ENCODE assay signal across 8 cellular contexts in the genomic region with DNA sequence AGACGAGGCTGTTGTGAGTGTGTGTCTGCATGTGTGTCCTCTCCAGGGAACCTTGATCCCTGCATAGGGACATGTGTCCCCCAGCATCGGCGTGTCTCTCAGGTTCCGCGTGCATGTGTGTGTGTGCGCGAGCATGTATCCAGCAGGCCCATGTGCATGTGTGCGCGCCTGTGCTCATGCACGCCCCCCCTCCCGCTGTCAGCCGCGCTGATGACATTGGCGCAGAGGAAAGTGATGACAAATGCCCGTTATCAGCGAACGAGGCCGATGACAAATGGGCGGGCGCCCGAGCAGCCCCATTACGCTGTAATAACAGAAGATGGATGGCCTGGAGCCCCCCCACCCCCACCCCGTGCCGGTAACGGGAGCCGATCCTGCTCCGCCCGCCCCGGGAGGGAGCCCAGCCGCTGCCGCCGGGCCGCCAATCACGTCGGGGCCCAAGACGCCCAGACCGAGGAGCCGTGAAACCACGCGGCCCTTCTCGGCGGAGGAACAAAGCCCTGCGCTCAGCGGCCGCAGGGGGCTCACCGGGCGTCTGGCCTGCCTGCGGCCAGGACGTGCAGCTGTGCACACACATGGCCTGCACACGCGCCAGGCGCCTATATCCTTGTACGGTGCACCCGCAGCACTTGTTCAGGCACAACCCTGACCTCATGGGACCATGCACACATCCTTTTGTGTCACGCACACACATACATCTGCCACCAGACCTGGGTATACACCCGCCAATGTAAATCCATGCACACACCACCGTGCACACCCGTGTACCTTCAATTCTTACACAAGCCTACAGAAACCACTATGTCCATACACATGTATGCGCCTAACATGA. TPM values are rescaled to one million over a fixed set of nuclear protein-coding genes. Genes with fewer than 3 reads are reported as not detected.
DNase-seq lines count a peak whose midpoint lies in the region; ATAC-seq and TF ChIP-seq lines count a peak whose summit lies in the region.

No MANE protein-coding gene starts in this region.

- H4K8ac ChIP-seq in neuronal stem cell (ENCODE audit: low read depth, low read length) = peak overlapping the region; percentile 52

- H3K79me1 ChIP-seq in neuronal stem cell (ENCODE audit: low read depth, low read length) = no peaks in the 10 kb centered on the region

- H3K14ac ChIP-seq in neuronal stem cell (ENCODE audit: low read length) = peak overlapping the region; percentile 25

- peak overlapping the region; percentile 22 for H3K4me3 ChIP-seq in choroid plexus epithelial cell (ENCODE audit: low read depth, low read length)
- H3K4me3 ChIP-seq in neuronal stem cell (ENCODE audit: low read length in 2 of 2) = no peak overlapping the region

- no peak overlapping the region for H3K27ac ChIP-seq in neuronal stem cell (replicated peaks; ENCODE audit: low read length)

- H3K36me3 ChIP-seq in neuronal stem cell (replicated peaks in 1 of 2; ENCODE audit: control insufficient read depth in 2 of 2, insufficient read depth in 2 of 2, low read length in 2 of 2) = no peaks in the 10 kb centered on the region

- peak overlapping the region; percentile 71 for H3K9ac ChIP-seq in neuronal stem cell (ENCODE audit: low read depth, low read length, poor library complexity)

- H2BK12ac ChIP-seq in neuronal stem cell (ENCODE audit: low read length) = peak overlapping the region; percentile 44

- no peak overlapping the region for H2BK5ac ChIP-seq in neuronal stem cell (ENCODE audit: low read length)

- peak overlapping the region; percentile 56 for H4K91ac ChIP-seq in neuronal stem cell (ENCODE audit: low read depth, low read length, poor library complexity)

- H3K23ac ChIP-seq in neuronal stem cell (ENCODE audit: low read depth, low read length, poor library complexity) = peak overlapping the region; percentile 76

- peaks cover 0 to 88% (median 47%) of the 10 kb centered on the region in 3 experiments for H3K27me3 ChIP-seq in neuronal stem cell (ENCODE audit: control insufficient read depth in 3 of 3, insufficient read depth in 3 of 3, low read depth in 1 of 3, low read length in 3 of 3)

- H3K9me3 ChIP-seq in neuronal stem cell (replicated peaks in 1 of 2; ENCODE audit: control insufficient read depth in 2 of 2, insufficient read depth in 1 of 2, low read depth in 1 of 2, low read length in 2 of 2) = no peaks in the 10 kb centered on the region

- no peak overlapping the region for H3K4me2 ChIP-seq in neuronal stem cell (ENCODE audit: insufficient read depth, low read length, poor library complexity, severe bottlenecking)

- no peak overlapping the region for H2BK120ac ChIP-seq in neuronal stem cell (ENCODE audit: low read depth, low read length)

- no CpG with 5 or more reads among the region's 59 CpGs for WGBS in neuronal stem cell (ENCODE audit: extremely low coverage in 2 of 2, insufficient read length in 2 of 2, insufficient replicate concordance in 1 of 2), 2 donors

- DNase-seq in EH (ENCODE audit: low read depth) (peak; percentile 25), NAMALWA (ENCODE audit: low spot score) (peak; percentile 28), choroid plexus epithelial cell (ENCODE audit: low read depth) (peak; percentile 48), neuronal stem cell (ENCODE audit: low spot score) (no peak), DMS 273 (lab: John Stamatoyannopoulos, UW; ENCODE audit: unreplicated experiment) (no peak)

- peak; percentile 26 for TF ChIP-seq CTCF in choroid plexus epithelial cell (conservative IDR thresholded peaks at IDR 0.05; ENCODE audit: low read depth, low read length)

- peaks cover 8 to 16% of the 10 kb centered on the region in 2 donors for H3K4me1 ChIP-seq in neuronal stem cell (ENCODE audit: control insufficient read depth in 2 of 2, insufficient read depth in 1 of 2, low read depth in 1 of 2, low read length in 2 of 2)

- H2AFZ ChIP-seq in neuronal stem cell (ENCODE audit: low read length) = peak overlapping the region; percentile 81

- H2BK15ac ChIP-seq in neuronal stem cell (ENCODE audit: low read length) = no peak overlapping the region

- H3K18ac ChIP-seq in neuronal stem cell (ENCODE audit: low read length) = peak overlapping the region; percentile 93

- peak overlapping the region; percentile 27 for H2AK5ac ChIP-seq in neuronal stem cell (ENCODE audit: low read depth, low read length)

- no peak overlapping the region for H3K4ac ChIP-seq in neuronal stem cell (ENCODE audit: low read length)

- ATAC-seq in HG03280 (IDR thresholded peaks at IDR 0.05; ENCODE audit: unreplicated experiment) = no peak
- no peak for ATAC-seq in GM21737 (IDR thresholded peaks at IDR 0.05; ENCODE audit: unreplicated experiment)
- no peak for ATAC-seq in HG02759 (IDR thresholded peaks at IDR 0.05; ENCODE audit: unreplicated experiment)

RNA-seq across cellular contexts. Expression of a gene that starts 21.5 kb away (rescaled TPM):
- polyA plus RNA-seq in neuronal stem cell (2013, experiment 1 of 2) = 16.0 TPM
- polyA plus RNA-seq in neuronal stem cell (2013, experiment 2 of 2) = 15.3 TPM

RNA-seq across cellular contexts. Expression of a gene that starts 21.6 kb away (rescaled TPM):
- polyA plus RNA-seq in neuronal stem cell (2013, experiment 1 of 2) = 39.1 TPM
- polyA plus RNA-seq in neuronal stem cell (2013, experiment 2 of 2) = 37.9 TPM

Comparison
In these comparisons a context has a peak if more than half of its experiments do, and no peak if none do; other contexts are left out.
1. DNase-seq: peak in EH (single experiment), NAMALWA (single experiment) and choroid plexus epithelial cell (single experiment); none in neuronal stem cell (single experiment) and DMS 273 (single experiment).